8 cellular contexts compared by ENCODE assay signal in the genomic region with DNA sequence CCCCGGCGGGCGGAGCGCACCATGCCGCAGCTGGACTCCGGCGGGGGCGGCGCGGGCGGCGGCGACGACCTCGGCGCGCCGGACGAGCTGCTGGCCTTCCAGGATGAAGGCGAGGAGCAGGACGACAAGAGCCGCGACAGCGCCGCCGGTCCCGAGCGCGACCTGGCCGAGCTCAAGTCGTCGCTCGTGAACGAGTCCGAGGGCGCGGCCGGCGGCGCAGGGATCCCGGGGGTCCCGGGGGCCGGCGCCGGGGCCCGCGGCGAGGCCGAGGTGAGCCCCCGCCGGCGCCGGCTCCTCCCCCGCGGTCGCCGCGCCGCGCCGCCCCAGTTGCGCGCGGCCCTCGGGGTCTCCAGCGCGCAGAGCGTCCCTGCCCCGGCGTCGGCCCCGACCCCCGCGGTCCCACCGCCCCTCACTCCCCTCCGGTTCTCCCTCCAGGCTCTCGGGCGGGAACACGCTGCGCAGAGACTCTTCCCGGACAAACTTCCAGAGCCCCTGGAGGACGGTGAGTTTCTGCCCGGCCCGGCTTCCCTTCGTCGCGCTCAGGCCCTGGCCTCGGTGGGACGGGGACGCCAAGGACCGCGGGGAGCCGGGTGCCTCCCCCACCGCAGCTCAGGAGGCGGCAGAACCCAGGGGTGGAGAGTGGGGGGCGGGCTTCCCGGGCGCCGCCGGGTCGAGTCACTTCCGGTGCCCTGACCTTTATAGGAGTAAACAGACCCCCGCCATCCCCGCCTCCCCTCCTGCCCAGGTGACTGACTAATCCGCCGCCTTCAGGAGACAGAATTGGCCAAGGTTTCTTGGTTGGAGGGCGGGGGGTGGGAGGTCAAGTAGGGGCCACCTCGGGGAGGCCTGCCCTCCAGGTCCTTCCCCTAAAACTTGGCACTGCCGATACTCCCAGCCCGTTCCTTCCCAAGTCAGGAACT. TPM values are rescaled to one million over a fixed set of nuclear protein-coding genes. Genes with fewer than 3 reads are reported as not detected.
A peak's percentile ranks its signal among the peaks of the same experiment; 100 is the strongest.
DNase-seq lines count a peak whose midpoint lies in the region; ATAC-seq, FAIRE-seq and TF ChIP-seq lines count a peak whose summit lies in the region.

No MANE protein-coding gene starts in this region.

- peak; percentile 24 for ATAC-seq in GM21528 (IDR thresholded peaks at IDR 0.05; ENCODE audit: low FRiP score, unreplicated experiment)

- DNase-seq in AG04450 (ENCODE audit: low read depth, low spot score) = no peak
- DNase-seq in RWPE1 (ENCODE audit: low spot score) = peak; percentile 40
- peak; percentile 88 for DNase-seq in kidney
- peak; percentile 72 for DNase-seq in stimulated activated CD8-positive, alpha-beta memory T cell treated with anti-CD3 and anti-CD28 coated beads, Interleukin-12 subunit alpha, Interleukin-12 subunit beta, amount 100 ng/mL, for 1 hour (ENCODE audit: low read depth)
- no peak for DNase-seq in inferior parietal cortex (ENCODE audit: extremely low spot score)
- DNase-seq in COLO829 (ENCODE audit: low spot score) = no peak

- no peak overlapping the region for H3K9ac ChIP-seq in kidney (ENCODE audit: low read length in 2 of 2)

- H3K4me3 Mint-ChIP-seq in activated naive CD4-positive, alpha-beta T cell treated with anti-CD3 and anti-CD28 coated beads, Interleukin-2, amount 50 U/mL, for 24 hours = peak overlapping the region; percentile 94

- no peak for FAIRE-seq in kidney (lab: Jason Lieb, UNC)

- peaks cover 6% of the 10 kb centered on the region for H3K27me3 ChIP-seq in AG04450 (ENCODE audit: control insufficient read depth, insufficient read depth, low read length)

- H3K36me3 ChIP-seq in kidney (ENCODE audit: control insufficient read depth in 1 of 2, insufficient read depth in 2 of 2, low read length in 2 of 2) = no peaks in the 10 kb centered on the region

- intact Hi-C loops in kidney (cut with DNase I) = no loop called here

- no peaks in the 10 kb centered on the region; the same call in 1 of the 2 replicates for H3K9me3 ChIP-seq in AG04450 (ENCODE audit: control insufficient read depth, insufficient read depth, low read length)
- H3K9me3 ChIP-seq in kidney (ENCODE audit: control insufficient read depth in 1 of 2, low read length in 2 of 2) = no peaks in the 10 kb centered on the region

- POLR2A ChIA-PET in AG04450 (lab: Yijun Ruan, JAX) = no interaction called here
- POLR2A ChIA-PET in RWPE1 (lab: Yijun Ruan, JAX; ENCODE audit: low non-redundant PET) = no interaction called here

- H3K27me3 Mint-ChIP-seq in activated naive CD4-positive, alpha-beta T cell treated with anti-CD3 and anti-CD28 coated beads, Interleukin-2, amount 50 U/mL, for 24 hours = no peaks in the 10 kb centered on the region

- TF ChIP-seq CTCF in AG04450 (IDR thresholded peaks at IDR 0.05; ENCODE audit: low read depth, low read length) (no peak), RWPE1 (conservative IDR thresholded peaks at IDR 0.05; ENCODE audit: low read depth) (no peak), kidney (IDR thresholded peaks at IDR 0.05; ENCODE audit: borderline replicate concordance, extremely low read depth, insufficient read depth) (no peak)

- peaks cover 10% of the 10 kb centered on the region for H3K36me3 Mint-ChIP-seq in activated naive CD4-positive, alpha-beta T cell treated with anti-CD3 and anti-CD28 coated beads, Interleukin-2, amount 50 U/mL, for 24 hours

- CTCF ChIA-PET in AG04450 (lab: Charles Lee) (interaction anchor here (0.6 to 1.4 kb wide), 2 partner anchors 14 to 1748 kb away, joined by 3 read pairs; no protein-coding TSS in a partner anchor), RWPE1 (lab: Yijun Ruan, JAX) (interaction anchor here (2.4 kb wide), 1 partner anchor 76 kb away, joined by 12 read pairs; no protein-coding TSS in a partner anchor)

- peaks cover 75% of the 10 kb centered on the region for H3K4me1 Mint-ChIP-seq in activated naive CD4-positive, alpha-beta T cell treated with anti-CD3 and anti-CD28 coated beads, Interleukin-2, amount 50 U/mL, for 24 hours

- H3K9me3 Mint-ChIP-seq in activated naive CD4-positive, alpha-beta T cell treated with anti-CD3 and anti-CD28 coated beads, Interleukin-2, amount 50 U/mL, for 24 hours = no peaks in the 10 kb centered on the region

- peaks cover 7 to 11% of the 10 kb centered on the region in 2 donors for H3K4me1 ChIP-seq in kidney (ENCODE audit: control insufficient read depth in 1 of 2, insufficient read depth in 1 of 2, low read depth in 1 of 2, low read length in 2 of 2)

- H3K27ac ChIP-seq in AG04450 (ENCODE audit: low read depth, low read length) = no peak overlapping the region
- peak overlapping the region; percentile 53 for H3K27ac ChIP-seq in RWPE1
- no peak overlapping the region for H3K27ac ChIP-seq in kidney (ENCODE audit: low read depth in 2 of 2, low read length in 2 of 2)

- H3K27ac Mint-ChIP-seq in activated naive CD4-positive, alpha-beta T cell treated with anti-CD3 and anti-CD28 coated beads, Interleukin-2, amount 50 U/mL, for 24 hours = peak overlapping the region; percentile 92

- H3K4me3 ChIP-seq in AG04450 (ENCODE audit: low read depth, low read length) (peak overlapping the region; percentile 55), kidney (ENCODE audit: low read length in 2 of 2) (no peak overlapping the region)

RNA-seq across cellular contexts. Expression of gene TCF7, which starts 0.7 kb away (rescaled TPM):
- polyA plus RNA-seq in AG04450 (2011; rRNA removed) = 2.1 and 2.7 TPM in 2 replicates
- polyA minus RNA-seq in AG04450 (2011; rRNA and poly(A)+ RNA removed) = 3.6 and 6.2 TPM in 2 replicates
- total RNA-seq in kidney = 15.6 TPM
- polyA plus RNA-seq in kidney (ENCODE audit: insufficient read depth, low read depth, low replicate concordance) = 1.2 TPM

Comparison
In these comparisons a context has a peak if more than half of its experiments do, and no peak if none do; other contexts are left out.
1. DNase-seq: peak in RWPE1 (single experiment), kidney (single experiment) and stimulated activated CD8-positive, alpha-beta memory T cell treated with anti-CD3 and anti-CD28 coated beads, Interleukin-12 subunit alpha, Interleukin-12 subunit beta, amount 100 ng/mL, for 1 hour (single experiment); none in AG04450 (single experiment), inferior parietal cortex (single experiment) and COLO829 (single experiment).